Comparison of ENCODE assay signal across 17 cellular contexts in genomic region chr5:107472620-107473064, GRCh38.
A peak's percentile ranks its signal among the peaks of the same experiment; 100 is the strongest.
DNase-seq lines count a peak whose midpoint lies in the region; ATAC-seq and TF ChIP-seq lines count a peak whose summit lies in the region.
"Had no signal": no experiment of that assay in that cellular context is flagged by ENCODE, and none has a peak within 500 bp of the region (broad histone marks: within the 10 kb centered on the region; RNA-seq: fewer than 3 reads in every experiment).

No MANE protein-coding gene starts in this region.

- peak overlapping the region; percentile 88 for H3K27ac Mint-ChIP-seq in WTC11
- H3K27ac Mint-ChIP-seq: activated CD8-positive, alpha-beta T cell treated with anti-CD3 and anti-CD28 coated beads for 36 hours had no signal

- peaks cover 91% of the 10 kb centered on the region for H3K4me1 Mint-ChIP-seq in WTC11
- peaks cover 19% of the 10 kb centered on the region for H3K4me1 Mint-ChIP-seq in activated T-cell treated with anti-CD3 and anti-CD28 coated beads, Interleukin-2, amount 50 U/mL, for 4 hours (ENCODE audit: low read depth)

- no peak overlapping the region for H3K4me3 ChIP-seq in mesenchymal stem cell (ENCODE audit: insufficient read depth in 1 of 2, low read depth in 1 of 2, low read length in 2 of 2)

- peaks cover 9% of the 10 kb centered on the region for H3K79me1 ChIP-seq in mesenchymal stem cell (replicated peaks; ENCODE audit: low read length, poor library complexity, severe bottlenecking)

- DNase-seq in ELF-1 (ENCODE audit: low read depth, low spot score) = peak; percentile 87
- peak; percentile 33 for DNase-seq in M059J (ENCODE audit: low read depth)
- peak; percentile 48 for DNase-seq in WTC11 (ENCODE audit: low spot score)
- no peak for DNase-seq in mesenchymal stem cell
- no peak for DNase-seq in activated T-cell treated with anti-CD3 and anti-CD28 coated beads, Interleukin-2, amount 50 U/mL, for 4 hours
- no peak for DNase-seq in occipital lobe (lab: John Stamatoyannopoulos, UW)
- no peak for DNase-seq in RKO (ENCODE audit: low spot score)
- DNase-seq: activated CD8-positive, alpha-beta T cell treated with anti-CD3 and anti-CD28 coated beads for 36 hours; Kasumi-1; NCI-H1694; nucleus accumbens; OCI-M1; stimulated activated CD4-positive, alpha-beta T cell treated with anti-CD3 and anti-CD28 coated beads, Interleukin-2, amount 100 ng/mL, for 24 hours; SW 1271; WERI-Rb-1 had no signal

- H3K36me3 ChIP-seq in mesenchymal stem cell (ENCODE audit: control insufficient read depth in 1 of 2, insufficient read depth in 2 of 2, low read depth in 1 of 2, low read length in 2 of 2) = no peaks in the 10 kb centered on the region
- H3K36me3 ChIP-seq: WERI-Rb-1 had no signal

- no peak overlapping the region for H3K18ac ChIP-seq in mesenchymal stem cell (ENCODE audit: low read depth in 1 of 2, low read length in 2 of 2)

- peak overlapping the region; percentile 2 for H3K4me3 Mint-ChIP-seq in WTC11
- H3K4me3 Mint-ChIP-seq in activated T-cell treated with anti-CD3 and anti-CD28 coated beads, Interleukin-2, amount 50 U/mL, for 4 hours = no peak overlapping the region
- H3K4me3 Mint-ChIP-seq: activated CD8-positive, alpha-beta T cell treated with anti-CD3 and anti-CD28 coated beads for 36 hours had no signal

- POLR2A ChIA-PET in WTC11 (lab: Charles Lee) = interaction anchor here (0.6 kb wide), 1 partner anchor 1073 kb away, joined by 3 read pairs; no protein-coding TSS in a partner anchor

- H4K8ac ChIP-seq in mesenchymal stem cell (ENCODE audit: low read length) = no peak overlapping the region

- no peak for TF ChIP-seq CTCF in WTC11 (IDR thresholded peaks at IDR 0.05)

- no peaks in the 10 kb centered on the region for H3K27me3 ChIP-seq in mesenchymal stem cell (ENCODE audit: control insufficient read depth in 1 of 2, insufficient read depth in 1 of 2, low read length in 2 of 2)

- no peak overlapping the region for H2BK15ac ChIP-seq in mesenchymal stem cell (ENCODE audit: low read depth, poor library complexity, severe bottlenecking)

- H3K27me3 Mint-ChIP-seq in WTC11 (ENCODE audit: low read depth) = no peaks in the 10 kb centered on the region; the same call in 1 of the 2 replicates
- no peaks in the 10 kb centered on the region for H3K27me3 Mint-ChIP-seq in activated T-cell treated with anti-CD3 and anti-CD28 coated beads, Interleukin-2, amount 50 U/mL, for 4 hours (ENCODE audit: low read depth)

- no peak overlapping the region for H2AFZ ChIP-seq in mesenchymal stem cell (ENCODE audit: low read depth, low read length)

- H2BK5ac ChIP-seq in mesenchymal stem cell (ENCODE audit: low read depth, low read length, poor library complexity, severe bottlenecking) = no peak overlapping the region

- H2BK120ac ChIP-seq in mesenchymal stem cell (ENCODE audit: low read depth, low read length) = no peak overlapping the region

- H3K9me3 Mint-ChIP-seq in WTC11 = no peaks in the 10 kb centered on the region
- H3K9me3 Mint-ChIP-seq in activated T-cell treated with anti-CD3 and anti-CD28 coated beads, Interleukin-2, amount 50 U/mL, for 4 hours = no peaks in the 10 kb centered on the region
- H3K9me3 Mint-ChIP-seq: activated CD8-positive, alpha-beta T cell treated with anti-CD3 and anti-CD28 coated beads for 36 hours had no signal

- no peak overlapping the region for H3K4ac ChIP-seq in mesenchymal stem cell (ENCODE audit: low read depth in 1 of 2, low read length in 2 of 2)

- no peak overlapping the region for H3K27ac ChIP-seq in mesenchymal stem cell (ENCODE audit: low read length, poor library complexity, severe bottlenecking)
- H3K27ac ChIP-seq: C4-2B, WERI-Rb-1 had no signal

- no peak overlapping the region for H3K14ac ChIP-seq in mesenchymal stem cell (ENCODE audit: low read length in 2 of 2)

- peak overlapping the region; percentile 5 for H2AK5ac ChIP-seq in mesenchymal stem cell (ENCODE audit: low read length, severe bottlenecking)

- no peak overlapping the region for H3K4me2 ChIP-seq in mesenchymal stem cell (ENCODE audit: low read length, poor library complexity, severe bottlenecking)

- H3K4me1 ChIP-seq in mesenchymal stem cell (ENCODE audit: control insufficient read depth, insufficient read depth, low read depth, low read length) = peaks cover 5% of the 10 kb centered on the region

- peak; percentile 92 for ATAC-seq in WTC11
- ATAC-seq in activated T-cell treated with anti-CD3 and anti-CD28 coated beads, Interleukin-2, amount 50 U/mL, for 4 hours = no peak
- ATAC-seq: activated CD8-positive, alpha-beta T cell treated with anti-CD3 and anti-CD28 coated beads for 36 hours; sciatic nerve had no signal

- no peak overlapping the region for H3K9ac ChIP-seq in mesenchymal stem cell (ENCODE audit: low read length)

- no peaks in the 10 kb centered on the region for H3K9me3 ChIP-seq in mesenchymal stem cell (ENCODE audit: control insufficient read depth, low read length)

- no peak overlapping the region for H4K91ac ChIP-seq in mesenchymal stem cell (ENCODE audit: low read length)

- CTCF ChIA-PET in WTC11 (lab: Charles Lee) = interaction anchor here (0.6 to 1.5 kb wide), 2 partner anchors 99 to 118 kb away, joined by 6 to 11 read pairs; no protein-coding TSS in a partner anchor

- WGBS in mesenchymal stem cell = 79% methylated on average over 1 of the region's 2 CpGs

- H2BK12ac ChIP-seq in mesenchymal stem cell (ENCODE audit: low read length in 2 of 2) = no peak overlapping the region

- H3K36me3 Mint-ChIP-seq in WTC11 = no peaks in the 10 kb centered on the region
- H3K36me3 Mint-ChIP-seq in activated T-cell treated with anti-CD3 and anti-CD28 coated beads, Interleukin-2, amount 50 U/mL, for 4 hours (ENCODE audit: insufficient read depth) = no peaks in the 10 kb centered on the region

- H3K23ac ChIP-seq in mesenchymal stem cell (ENCODE audit: low read length in 2 of 2) = no peak overlapping the region

TF ChIP-seq in WTC11, 78 proteins besides CTCF, POLR2A, EP300 and RAD21:
- TF ChIP-seq USF2 (CRISPR knock-in tag; IDR thresholded peaks at IDR 0.05) (0 out of 2 replicates have a peak, but pooled peaks have one; percentile 9), TEAD1 (CRISPR knock-in tag; IDR thresholded peaks at IDR 0.05) (peak; percentile 66; the same call in 1 of the 2 replicates), ZNF423 (CRISPR knock-in tag; IDR thresholded peaks at IDR 0.05) (peak; percentile 72; the same call in 1 of the 2 replicates), ETV6 (CRISPR knock-in tag; IDR thresholded peaks at IDR 0.05) (0 out of 2 replicates have a peak, but pooled peaks have one; percentile 28), ZNF121 (CRISPR knock-in tag; IDR thresholded peaks at IDR 0.05) (no peak), ESRRA (CRISPR knock-in tag; IDR thresholded peaks at IDR 0.05; ENCODE audit: borderline replicate concordance) (no peak), NFYB (CRISPR knock-in tag; conservative IDR thresholded peaks at IDR 0.05; ENCODE audit: low read depth) (no peak)
- TF ChIP-seq, protein P1, sequence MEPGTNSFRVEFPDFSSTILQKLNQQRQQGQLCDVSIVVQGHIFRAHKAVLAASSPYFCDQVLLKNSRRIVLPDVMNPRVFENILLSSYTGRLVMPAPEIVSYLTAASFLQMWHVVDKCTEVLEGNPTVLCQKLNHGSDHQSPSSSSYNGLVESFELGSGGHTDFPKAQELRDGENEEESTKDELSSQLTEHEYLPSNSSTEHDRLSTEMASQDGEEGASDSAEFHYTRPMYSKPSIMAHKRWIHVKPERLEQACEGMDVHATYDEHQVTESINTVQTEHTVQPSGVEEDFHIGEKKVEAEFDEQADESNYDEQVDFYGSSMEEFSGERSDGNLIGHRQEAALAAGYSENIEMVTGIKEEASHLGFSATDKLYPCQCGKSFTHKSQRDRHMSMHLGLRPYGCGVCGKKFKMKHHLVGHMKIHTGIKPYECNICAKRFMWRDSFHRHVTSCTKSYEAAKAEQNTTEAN (CRISPR knock-in tag; IDR thresholded peaks at IDR 0.05) = peak; percentile 76; the same call in 1 of the 2 replicates
TF ChIP-seq in WTC11: peak in this region for 5.

Comparison
In these comparisons a context has a peak if more than half of its experiments do, and no peak if none do; other contexts are left out.
1. DNase-seq: peak in ELF-1 (single experiment), M059J (single experiment) and WTC11 (single experiment); none in mesenchymal stem cell (single experiment), activated T-cell treated with anti-CD3 and anti-CD28 coated beads, Interleukin-2, amount 50 U/mL, for 4 hours (single experiment), occipital lobe (single experiment) and RKO (single experiment).